Comparison of ENCODE assay signal across 20 cellular contexts in the genomic region with DNA sequence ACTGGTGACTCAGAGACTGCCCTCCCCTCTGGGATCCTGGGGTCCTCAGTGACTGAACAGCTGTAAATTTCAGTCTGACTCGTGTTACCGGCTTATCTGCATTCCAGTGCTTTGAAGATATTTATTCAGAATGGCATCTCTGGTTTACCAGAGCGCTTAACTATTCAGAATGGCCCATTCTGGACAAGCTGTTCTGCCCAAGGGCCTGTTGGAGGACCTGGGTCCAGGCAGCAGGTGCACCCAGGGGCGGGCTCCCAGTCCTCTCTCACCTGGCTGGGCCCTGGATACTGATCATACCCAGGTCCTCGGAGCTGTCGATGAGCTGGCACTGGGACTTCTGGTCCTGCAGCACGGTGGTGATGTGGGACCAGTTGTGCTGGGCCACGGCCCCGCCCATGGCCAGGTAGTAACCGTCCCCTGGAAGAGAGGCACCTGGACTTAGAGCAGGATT. TPM values are rescaled to one million over a fixed set of nuclear protein-coding genes. Genes with fewer than 3 reads are reported as not detected.
DNase-seq lines count a peak whose midpoint lies in the region; TF ChIP-seq lines count a peak whose summit lies in the region.
"Had no signal": no experiment of that assay in that cellular context is flagged by ENCODE, and none has a peak within 500 bp of the region (broad histone marks: within the 10 kb centered on the region; RNA-seq: fewer than 3 reads in every experiment).

No MANE protein-coding gene starts in this region.

- H3K4me3 ChIP-seq in mammary epithelial cell (replicated peaks in 1 of 3; ENCODE audit: insufficient read depth in 1 of 3, low read depth in 2 of 3, low read length in 3 of 3) = no peak overlapping the region
- H3K4me3 ChIP-seq: thoracic aorta had no signal

- H3K9me3 ChIP-seq in mammary epithelial cell (replicated peaks; ENCODE audit: insufficient read depth, low read length) = no peaks in the 10 kb centered on the region
- H3K9me3 ChIP-seq: thoracic aorta had no signal

- H3K27ac ChIP-seq in RWPE1 (no peak overlapping the region), mammary epithelial cell (ENCODE audit: insufficient read depth, low read depth, low read length) (no peak overlapping the region)
- H3K27ac ChIP-seq: thoracic aorta had no signal

- H4K20me1 ChIP-seq in mammary epithelial cell (ENCODE audit: insufficient read depth, low read length) = no peaks in the 10 kb centered on the region

- dilution Hi-C loops in mammary epithelial cell (cut with HindIII; ENCODE audit: low sequenced_read_pairs) = no loop called here

- no peaks in the 10 kb centered on the region for H3K27me3 ChIP-seq in mammary epithelial cell (ENCODE audit: insufficient read depth, low read length)

- in situ Hi-C loops in mammary epithelial cell (cut with MboI; ENCODE audit: low sequenced_read_pairs in 2 of 2) = no loop called here

- no peak overlapping the region for H3K4me2 ChIP-seq in mammary epithelial cell (ENCODE audit: insufficient read depth, low read depth, low read length)

- no peak for TF ChIP-seq CTCF in RWPE1 (conservative IDR thresholded peaks at IDR 0.05; ENCODE audit: low read depth)
- no peak for TF ChIP-seq CTCF in mammary epithelial cell (conservative IDR thresholded peaks at IDR 0.05 in 1 of 2, IDR thresholded peaks at IDR 0.05 in 1 of 2; ENCODE audit: extremely low read depth in 1 of 2, insufficient read depth in 1 of 2, low read depth in 1 of 2, low read length in 2 of 2)
- TF ChIP-seq CTCF in GM20000 (IDR thresholded peaks at IDR 0.05; ENCODE audit: extremely low read depth, missing control alignments) = no peak

- CTCF ChIA-PET in RWPE1 (lab: Yijun Ruan, JAX) (no interaction called here), mammary epithelial cell (lab: Charles Lee; ENCODE audit: low non-redundant PET) (no interaction called here)

- H3K36me3 ChIP-seq in mammary epithelial cell (ENCODE audit: insufficient read depth, low read length) = no peaks in the 10 kb centered on the region
- H3K36me3 ChIP-seq: thoracic aorta had no signal

- no peak overlapping the region for H2AFZ ChIP-seq in mammary epithelial cell (ENCODE audit: low read depth, low read length)

- POLR2A ChIA-PET in RWPE1 (lab: Yijun Ruan, JAX; ENCODE audit: low non-redundant PET) = no interaction called here

- 75% methylated on average over 5 of the region's 10 CpGs for WGBS in mammary epithelial cell (ENCODE audit: low coverage, missing lambda C conversion rate)

- DNase-seq in ELF-1 (ENCODE audit: low read depth, low spot score) (peak; percentile 73), RWPE1 (ENCODE audit: low spot score) (peak; percentile 34), kidney tubule cell (ENCODE audit: low spot score) (peak; percentile 46), renal cortical epithelial cell (ENCODE audit: low read depth) (peak; percentile 10), NCI-H1092 treated with DMSO at 0.1 percent for 48 hours (lab: John Stamatoyannopoulos, UW) (no peak), mammary epithelial cell (no peak), GM20000 (ENCODE audit: low spot score) (no peak), SHP77 treated with DMSO at 0.1 percent for 48 hours (lab: John Stamatoyannopoulos, UW) (no peak)
- DNase-seq: activated CD4-positive, alpha-beta T cell treated with anti-CD3 and anti-CD28 coated beads for 36 hours; activated naive CD8-positive, alpha-beta T cell treated with anti-CD3 and anti-CD28 coated beads for 36 hours; cortex of kidney; GOT3; hypothalamus; Kasumi-1; NCI-H1417; stimulated activated naive B cell treated with anti-CD40 and anti-IgM and Interleukin-4, amounts not matched to agents 10 μg/mL and 1 μg/mL and 100 μg/mL, for 72 hours had no signal

- intact Hi-C loops in mammary epithelial cell (cut with micrococcal nuclease) = no loop called here

- no peaks in the 10 kb centered on the region for H3K4me1 ChIP-seq in mammary epithelial cell (ENCODE audit: insufficient read depth, low read length)

- BruUV-seq in mammary epithelial cell (replicated peaks; lab: Mats Ljungman, UMichigan) = no TSS peak

- no peak overlapping the region for H3K9ac ChIP-seq in mammary epithelial cell (ENCODE audit: insufficient read depth, low read length)

- no peaks in the 10 kb centered on the region for H3K79me2 ChIP-seq in mammary epithelial cell (ENCODE audit: insufficient read depth, low read length)

RNA-seq across cellular contexts. Expression of a gene that starts 48.0 kb away (rescaled TPM):
- total RNA-seq in renal cortical epithelial cell (2.1 and 5.4 TPM in 2 replicates), mammary epithelial cell (1 to 10 TPM in 1 of 2 donors, not detected in 1; 7.2 TPM)
- polyA plus RNA-seq in mammary epithelial cell = 0.28 TPM
- polyA minus RNA-seq in mammary epithelial cell = not detected

RNA-seq across cellular contexts. Expression of a gene that starts 54.0 kb away (rescaled TPM):
- total RNA-seq in renal cortical epithelial cell (not detected in 2 replicates), mammary epithelial cell (not detected)
- not detected for polyA plus RNA-seq in mammary epithelial cell
- polyA minus RNA-seq in mammary epithelial cell = not detected
- total RNA-seq: activated CD4-positive, alpha-beta T cell treated with anti-CD3 and anti-CD28 coated beads for 36 hours; activated naive CD8-positive, alpha-beta T cell treated with anti-CD3 and anti-CD28 coated beads for 36 hours; activated T-helper 1 cell treated with anti-CD3 and anti-CD28 coated beads, Interleukin-12 subunit alpha, Interleukin-12 subunit beta, Interleukin-2, Interleukin-4 antibody, amounts not matched to agents 30 ng/mL and 10 ng/mL and 1 ng/mL, durations not matched to agents 14 hours and 24 hours and 36 hours; G401; thoracic aorta had no signal
- polyA plus RNA-seq: keratinocyte had no signal

Comparison
In these comparisons a context has a peak if more than half of its experiments do, and no peak if none do; other contexts are left out.
1. DNase-seq: peak in ELF-1 (single experiment), RWPE1 (single experiment), kidney tubule cell (single experiment) and renal cortical epithelial cell (single experiment); none in NCI-H1092 treated with DMSO at 0.1 percent for 48 hours (single experiment), mammary epithelial cell (single experiment), GM20000 (single experiment) and SHP77 treated with DMSO at 0.1 percent for 48 hours (single experiment).